20 cellular contexts compared by ENCODE assay signal in the genomic region with DNA sequence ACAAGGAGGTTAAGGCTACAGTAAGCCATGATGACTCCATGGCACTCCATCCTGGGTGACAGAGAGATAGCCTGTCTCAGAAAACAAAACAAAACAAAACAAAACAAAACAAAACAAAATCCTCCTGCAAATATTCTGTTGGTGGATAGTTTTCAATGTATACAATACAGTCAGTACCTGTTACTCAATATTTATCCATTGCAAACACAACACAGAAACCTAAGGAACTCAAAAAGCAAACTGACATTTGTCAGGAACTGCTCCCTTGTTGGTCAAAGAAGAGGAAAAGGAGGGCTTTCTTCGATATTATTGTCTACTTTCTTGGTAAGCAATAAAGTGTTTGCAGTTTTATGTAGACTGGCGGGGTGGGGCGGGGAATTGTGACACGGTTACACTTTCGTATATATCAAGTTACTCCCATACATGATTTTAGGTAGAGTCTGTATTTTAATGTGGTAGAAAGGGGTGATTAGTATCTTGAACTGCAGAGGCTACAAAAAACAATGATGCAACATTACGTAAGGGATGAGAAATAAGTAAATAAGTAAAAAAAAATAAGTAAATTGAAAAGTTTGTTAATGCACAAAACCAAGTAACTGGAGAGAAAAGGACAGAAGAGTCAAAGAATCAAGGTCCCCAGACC. TPM values are rescaled to one million over a fixed set of nuclear protein-coding genes. Genes with fewer than 3 reads are reported as not detected.
DNase-seq lines count a peak whose midpoint lies in the region; ATAC-seq and TF ChIP-seq lines count a peak whose summit lies in the region.
"Had no signal": no experiment of that assay in that cellular context is flagged by ENCODE, and none has a peak within 500 bp of the region (broad histone marks: within the 10 kb centered on the region; RNA-seq: fewer than 3 reads in every experiment).

No MANE protein-coding gene starts in this region.

- H3K4me3 Mint-ChIP-seq in Caco-2 (ENCODE audit: unreplicated experiment): no peak overlapping the region
- no peak overlapping the region for H3K4me3 Mint-ChIP-seq in chondrocyte (ENCODE audit: unreplicated experiment)
- no peak overlapping the region for H3K4me3 Mint-ChIP-seq in nephron progenitor cell
- H3K4me3 Mint-ChIP-seq in CD4-positive, alpha-beta memory T cell: no peak overlapping the region
- H3K4me3 Mint-ChIP-seq: activated CD4-positive, alpha-beta T cell treated with anti-CD3 and anti-CD28 coated beads, Interleukin-2, amount 10 ng/mL, durations not matched to agents 7 days and 5 days; activated naive CD8-positive, alpha-beta T cell treated with anti-CD3 and anti-CD28 coated beads for 36 hours; CD4-positive, CD25-positive, alpha-beta regulatory T cell had no signal

- H3K27me3 Mint-ChIP-seq in Caco-2 (ENCODE audit: insufficient read depth, unreplicated experiment) (no peaks in the 10 kb centered on the region), chondrocyte (ENCODE audit: low read depth) (no peaks in the 10 kb centered on the region), nephron progenitor cell (ENCODE audit: low read depth, poor library complexity) (peaks cover 7% of the 10 kb centered on the region)
- peaks cover 0 to 1% of the 10 kb centered on the region in 2 donors for H3K27me3 Mint-ChIP-seq in CD4-positive, alpha-beta memory T cell
- H3K27me3 Mint-ChIP-seq: activated CD4-positive, alpha-beta T cell treated with anti-CD3 and anti-CD28 coated beads, Interleukin-2, amount 10 ng/mL, durations not matched to agents 7 days and 5 days; activated naive CD8-positive, alpha-beta T cell treated with anti-CD3 and anti-CD28 coated beads for 36 hours; CD4-positive, CD25-positive, alpha-beta regulatory T cell had no signal

- peaks cover 31% of the 10 kb centered on the region for H4K20me1 ChIP-seq in KMS-11 (ENCODE audit: insufficient read depth)

- H3K9ac ChIP-seq in KMS-11: no peak overlapping the region

- intact Hi-C loops in Caco-2 (cut with micrococcal nuclease; ENCODE audit: unreplicated experiment): no loop called here
- intact Hi-C loops in CD4-positive, alpha-beta memory T cell (cut with micrococcal nuclease): no loop called here

- no peak overlapping the region for H3K27ac ChIP-seq in KMS-11
- no peak overlapping the region for H3K27ac ChIP-seq in CD4-positive, alpha-beta memory T cell (ENCODE audit: low read depth, low read length)

- H3K4me1 Mint-ChIP-seq in Caco-2 (ENCODE audit: low read depth, unreplicated experiment): peaks cover 7% of the 10 kb centered on the region
- H3K4me1 Mint-ChIP-seq in chondrocyte (ENCODE audit: low read depth): peaks cover 37% of the 10 kb centered on the region
- no peaks in the 10 kb centered on the region for H3K4me1 Mint-ChIP-seq in nephron progenitor cell
- H3K4me1 Mint-ChIP-seq in CD4-positive, alpha-beta memory T cell: peaks cover 6 to 21% (median 8%) of the 10 kb centered on the region in 4 donors

- H3K4me3 ChIP-seq in Caco-2 (ENCODE audit: low read depth, low read length) (no peak overlapping the region), KMS-11 (IDR thresholded peaks at IDR 0.05; ENCODE audit: insufficient read depth, low read depth, low read length) (no peak overlapping the region)
- no peak overlapping the region for H3K4me3 ChIP-seq in CD4-positive, alpha-beta memory T cell (ENCODE audit: low read length in 2 of 2)
- H3K4me3 ChIP-seq: HAP-1, right atrium auricular region had no signal

- peaks cover 60% of the 10 kb centered on the region for H3K79me2 ChIP-seq in KMS-11 (ENCODE audit: insufficient read depth, low read depth)

- no peaks in the 10 kb centered on the region for H3K9me3 Mint-ChIP-seq in Caco-2 (ENCODE audit: unreplicated experiment)
- H3K9me3 Mint-ChIP-seq in chondrocyte (ENCODE audit: low read depth): peaks cover 7% of the 10 kb centered on the region
- peaks cover 11% of the 10 kb centered on the region for H3K9me3 Mint-ChIP-seq in nephron progenitor cell
- peaks cover 0 to 3% (median 0%) of the 10 kb centered on the region in 8 donors for H3K9me3 Mint-ChIP-seq in CD4-positive, alpha-beta memory T cell
- H3K9me3 Mint-ChIP-seq: activated naive CD8-positive, alpha-beta T cell treated with anti-CD3 and anti-CD28 coated beads for 36 hours; activated T-helper 2 cell treated with anti-CD3 and anti-CD28 coated beads, Interferon-gamma antibody, Interleukin-2, Interleukin-4, amounts not matched to agents 10 μg/mL and 5 μg/mL and 100 μg/mL, durations not matched to agents 14 hours and 24 hours and 36 hours had no signal

- H3K4me1 ChIP-seq in Caco-2: no peaks in the 10 kb centered on the region
- H3K4me1 ChIP-seq in KMS-11 (ENCODE audit: low read depth, poor library complexity, severe bottlenecking): peaks cover 53% of the 10 kb centered on the region
- peaks cover 7% of the 10 kb centered on the region for H3K4me1 ChIP-seq in CD4-positive, alpha-beta memory T cell (ENCODE audit: insufficient read depth, low read length)

- POLR2A ChIA-PET in Caco-2 (lab: Charles Lee): no interaction called here
- POLR2A ChIA-PET in CD4-positive, alpha-beta memory T cell (lab: Charles Lee; ENCODE audit: partially characterized antibody): no interaction called here

- H3K4me2 ChIP-seq in KMS-11: peak overlapping the region; percentile 71; the same call in 1 of the 2 replicates

- peaks cover 30% of the 10 kb centered on the region for H3K36me3 Mint-ChIP-seq in Caco-2 (ENCODE audit: insufficient read depth, unreplicated experiment)
- H3K36me3 Mint-ChIP-seq in chondrocyte (ENCODE audit: low read depth): peaks cover 3% of the 10 kb centered on the region
- H3K36me3 Mint-ChIP-seq in nephron progenitor cell (ENCODE audit: low read depth): peaks cover 77% of the 10 kb centered on the region
- no peaks in the 10 kb centered on the region for H3K36me3 Mint-ChIP-seq in CD4-positive, alpha-beta memory T cell
- H3K36me3 Mint-ChIP-seq: CD4-positive, CD25-positive, alpha-beta regulatory T cell had no signal

- H3K27ac Mint-ChIP-seq in Caco-2 (ENCODE audit: unreplicated experiment) (peak overlapping the region; percentile 34), chondrocyte (ENCODE audit: unreplicated experiment) (peak overlapping the region; percentile 67), nephron progenitor cell (peak overlapping the region; percentile 59)
- H3K27ac Mint-ChIP-seq in CD4-positive, alpha-beta memory T cell: no peak overlapping the region
- H3K27ac Mint-ChIP-seq: activated CD4-positive, alpha-beta T cell treated with anti-CD3 and anti-CD28 coated beads, Interleukin-2, amount 10 ng/mL, durations not matched to agents 7 days and 5 days; activated naive CD8-positive, alpha-beta T cell treated with anti-CD3 and anti-CD28 coated beads for 36 hours; activated T-helper 2 cell treated with anti-CD3 and anti-CD28 coated beads, Interferon-gamma antibody, Interleukin-2, Interleukin-4, amounts not matched to agents 10 μg/mL and 5 μg/mL and 100 μg/mL, durations not matched to agents 14 hours and 24 hours and 36 hours; CD4-positive, CD25-positive, alpha-beta regulatory T cell had no signal

- no TSS peak for BruUV-seq in Caco-2 (replicated peaks; lab: Mats Ljungman, UMichigan)

- no peak for ATAC-seq in HG02759 (IDR thresholded peaks at IDR 0.05; ENCODE audit: unreplicated experiment)

- H3K27me3 ChIP-seq in Caco-2 (replicated peaks; ENCODE audit: control insufficient read depth, insufficient read depth, low read length) (no peaks in the 10 kb centered on the region), KMS-11 (ENCODE audit: insufficient read depth, low read depth) (no peaks in the 10 kb centered on the region)
- H3K27me3 ChIP-seq in CD4-positive, alpha-beta memory T cell (ENCODE audit: insufficient read depth, low read length): no peaks in the 10 kb centered on the region
- H3K27me3 ChIP-seq: right atrium auricular region had no signal

- CTCF ChIA-PET in Caco-2 (lab: Charles Lee): no interaction called here
- CTCF ChIA-PET in CD4-positive, alpha-beta memory T cell (lab: Charles Lee; ENCODE audit: partially characterized antibody): no interaction called here

- H2AFZ ChIP-seq in KMS-11 (ENCODE audit: low read depth): no peak overlapping the region

- H3K36me3 ChIP-seq in Caco-2 (ENCODE audit: control insufficient read depth, insufficient read depth, low read length) (no peaks in the 10 kb centered on the region), KMS-11 (ENCODE audit: insufficient read depth) (0 out of 2 replicates have a peak, but pooled peaks cover 4% of the 10 kb centered on the region)
- H3K36me3 ChIP-seq in CD4-positive, alpha-beta memory T cell (ENCODE audit: insufficient read depth, low read length): no peaks in the 10 kb centered on the region
- H3K36me3 ChIP-seq: right atrium auricular region had no signal

- TF ChIP-seq CTCF in Caco-2 (IDR thresholded peaks at IDR 0.05; ENCODE audit: insufficient read depth in 1 of 2, low read depth in 1 of 2, low read length in 1 of 2, severe bottlenecking in 1 of 2, unreplicated experiment in 1 of 2) (no peak), KMS-11 (conservative IDR thresholded peaks at IDR 0.05; ENCODE audit: low read depth, low read length) (no peak), chondrocyte (IDR thresholded peaks at IDR 0.05) (no peak), nephron progenitor cell (IDR thresholded peaks at IDR 0.05) (no peak)

- DNase-seq in Caco-2 (no peak), chondrocyte (ENCODE audit: low spot score) (no peak), nephron progenitor cell (no peak), NCI-H146 treated with DMSO at 0.1 percent for 48 hours (lab: John Stamatoyannopoulos, UW; ENCODE audit: unreplicated experiment) (no peak)
- no peak for DNase-seq in central memory CD4-positive, alpha-beta T cell
- DNase-seq in CD4-positive, alpha-beta memory T cell: no peak
- DNase-seq: activated CD4-positive, alpha-beta T cell treated with anti-CD3 and anti-CD28 coated beads, Interleukin-2, amount 10 ng/mL, durations not matched to agents 7 days and 5 days; activated naive CD8-positive, alpha-beta T cell treated with anti-CD3 and anti-CD28 coated beads for 36 hours; CD4-positive, CD25-positive, alpha-beta regulatory T cell; DMS79 treated with DMSO at 0.1 percent for 48 hours; NCI-H1105 treated with DMSO at 0.1 percent for 48 hours; NCI-H69; occipital lobe; SIG-M5; substantia nigra had no signal

- H3K9me3 ChIP-seq in Caco-2: no peaks in the 10 kb centered on the region
- no peaks in the 10 kb centered on the region for H3K9me3 ChIP-seq in CD4-positive, alpha-beta memory T cell (ENCODE audit: control insufficient read depth in 1 of 2, low read length in 2 of 2)
- H3K9me3 ChIP-seq: HAP-1, right atrium auricular region had no signal

RNA-seq across cellular contexts. Expression of gene APP, which starts 31.8 kb away (rescaled TPM):
- total RNA-seq in Caco-2 (2022) (324 and 331 TPM in 2 replicates), chondrocyte (441 to 540 TPM (median 442 TPM) in 3 replicates)
- 10 to 100 TPM; 53.3 to 57.9 TPM for total RNA-seq in CD4-positive, alpha-beta memory T cell
- 10 to 100 TPM in 1 of 2 donors, 1 to 10 TPM in 1; 4.9 to 15.1 TPM for polyA plus RNA-seq in CD4-positive, alpha-beta memory T cell

Comparison
In these comparisons a context has a peak if more than half of its experiments do, and no peak if none do; other contexts are left out.
1. H3K27ac Mint-ChIP-seq: peak in Caco-2 (single experiment), chondrocyte (single experiment) and nephron progenitor cell (single experiment); none in CD4-positive, alpha-beta memory T cell (0 of 7).